22 cellular contexts compared by ENCODE assay signal in genomic region chr20:54190200-54190599, GRCh38. TPM values are rescaled to one million over a fixed set of nuclear protein-coding genes. Genes with fewer than 3 reads are reported as not detected.
"Had no signal": no experiment of that assay in that cellular context is flagged by ENCODE, and none has a peak within 500 bp of the region (broad histone marks: within the 10 kb centered on the region; RNA-seq: fewer than 3 reads in every experiment).

No MANE protein-coding gene starts in this region.

- H3K27me3 ChIP-seq: right atrium auricular region had no signal

- H3K27ac ChIP-seq: left ventricle myocardium inferior, lower lobe of right lung, neutrophil, right atrium auricular region, stomach had no signal

- H3K27me3 Mint-ChIP-seq: dendritic cell treated with granulocyte-macrophage colony-stimulating factor and Interleukin-4, amounts not matched to agents 40 ng/mL and 50 ng/mL, for 4 days had no signal

- H3K27ac Mint-ChIP-seq: dendritic cell treated with granulocyte-macrophage colony-stimulating factor and Interleukin-4, amounts not matched to agents 40 ng/mL and 50 ng/mL, for 4 days; effector memory CD8-positive, alpha-beta T cell; immature natural killer cell; naive thymus-derived CD4-positive, alpha-beta T cell had no signal

- H3K4me3 ChIP-seq: left ventricle myocardium inferior, lower lobe of right lung, right atrium auricular region, stomach had no signal

- DNase-seq: cerebellar nuclear complex; effector memory CD8-positive, alpha-beta T cell; immature natural killer cell; kidney; left cardiac atrium; left ventricle myocardium inferior; lower lobe of right lung; mesenchymal stem cell; naive thymus-derived CD4-positive, alpha-beta T cell; posterior cingulate gyrus; small intestine; stimulated activated CD4-positive, alpha-beta T cell treated with anti-CD3 and anti-CD28 coated beads, Interleukin-12 subunit alpha, Interleukin-12 subunit beta, amount 100 ng/mL, for 4 hours; stimulated activated naive CD4-positive, alpha-beta T cell; stomach; substantia nigra; trophoblast cell had no signal

- H3K4me3 Mint-ChIP-seq: dendritic cell treated with granulocyte-macrophage colony-stimulating factor and Interleukin-4, amounts not matched to agents 40 ng/mL and 50 ng/mL, for 4 days; effector memory CD8-positive, alpha-beta T cell; immature natural killer cell; naive thymus-derived CD4-positive, alpha-beta T cell had no signal

- H3K36me3 ChIP-seq: left ventricle myocardium inferior, lower lobe of right lung, neutrophil, right atrium auricular region, stomach had no signal

- H3K4me1 Mint-ChIP-seq: immature natural killer cell; naive thymus-derived CD4-positive, alpha-beta T cell had no signal

- H3K9me3 ChIP-seq: left ventricle myocardium inferior, lower lobe of right lung, neutrophil, right atrium auricular region, stomach had no signal

- H3K36me3 Mint-ChIP-seq: immature natural killer cell; naive thymus-derived CD4-positive, alpha-beta T cell had no signal

- H3K4me1 ChIP-seq: left ventricle myocardium inferior, lower lobe of right lung, right atrium auricular region, stomach had no signal

- H3K9me3 Mint-ChIP-seq: dendritic cell treated with granulocyte-macrophage colony-stimulating factor and Interleukin-4, amounts not matched to agents 40 ng/mL and 50 ng/mL, for 4 days; effector memory CD8-positive, alpha-beta T cell; immature natural killer cell had no signal

RNA-seq across cellular contexts. Expression of gene CYP24A1, which starts 16.4 kb away (rescaled TPM):
- total RNA-seq: fibroblast of lung, left cardiac atrium, left ventricle myocardium inferior, osteocyte, pulmonary artery endothelial cell, stomach had no signal
- polyA plus RNA-seq: fibroblast of lung; immature natural killer cell; naive thymus-derived CD4-positive, alpha-beta T cell had no signal
